Comparison of ENCODE assay signal across 19 cellular contexts in genomic region chr3:113496924-113497323, GRCh38. TPM values are rescaled to one million over a fixed set of nuclear protein-coding genes. Genes with fewer than 3 reads are reported as not detected.
DNase-seq lines count a peak whose midpoint lies in the region; ATAC-seq and TF ChIP-seq lines count a peak whose summit lies in the region.
"Had no signal": no experiment of that assay in that cellular context is flagged by ENCODE, and none has a peak within 500 bp of the region (broad histone marks: within the 10 kb centered on the region; RNA-seq: fewer than 3 reads in every experiment).

No MANE protein-coding gene starts in this region.

- H2AFZ ChIP-seq in SK-N-SH (ENCODE audit: low read depth) (no peak overlapping the region), fibroblast of lung (ENCODE audit: low read length) (no peak overlapping the region)

- H4K20me1 ChIP-seq in SK-N-SH (ENCODE audit: insufficient read depth): no peaks in the 10 kb centered on the region
- no peaks in the 10 kb centered on the region for H4K20me1 ChIP-seq in fibroblast of lung (ENCODE audit: control insufficient read depth, extremely low read depth, insufficient read depth, low read length)

- no peak overlapping the region for H3K9ac ChIP-seq in SK-N-SH
- no peak overlapping the region for H3K9ac ChIP-seq in fibroblast of lung (ENCODE audit: insufficient read depth, low read length)
- H3K9ac ChIP-seq: KMS-11 had no signal

- no peaks in the 10 kb centered on the region for H3K9me2 ChIP-seq in SK-N-SH

- H3K27ac ChIP-seq in A673 (ENCODE audit: low read depth, low read length, poor library complexity, severe bottlenecking) (no peak overlapping the region), SK-N-SH (ENCODE audit: low read depth in 2 of 2, low read length in 1 of 2) (no peak overlapping the region), fibroblast of lung (ENCODE audit: insufficient read depth, low read length) (no peak overlapping the region), right cardiac atrium (ENCODE audit: low read length) (no peak overlapping the region)
- H3K27ac ChIP-seq: KMS-11 had no signal

- no peak for TF ChIP-seq EP300 in SK-N-SH (IDR thresholded peaks at IDR 0.05; ENCODE audit: borderline replicate concordance in 1 of 2, low read depth in 1 of 2, low read length in 1 of 2)

- CTCF ChIA-PET in A673 (lab: Charles Lee) (interaction anchor here (0.5 kb wide), 1 partner anchor 10 kb away, joined by 3 read pairs; no protein-coding TSS in a partner anchor), SK-N-SH (lab: Yijun Ruan, JAX) (interaction anchor here (0.6 to 4.8 kb wide), 8 partner anchors 10 to 415 kb away, joined by 3 to 30 read pairs (median 4); no protein-coding TSS in a partner anchor)

- intact Hi-C loops in A673 (cut with micrococcal nuclease; ENCODE audit: unreplicated experiment) (no loop called here), right cardiac atrium (cut with DNase I) (loop anchor here (5.0 to 10.0 kb wide), 4 partner anchors 78 to 135 kb away; no protein-coding TSS in a partner anchor)

- no peaks in the 10 kb centered on the region for H3K4me1 ChIP-seq in A673 (ENCODE audit: insufficient read depth, low read length, poor library complexity, severe bottlenecking)
- no peaks in the 10 kb centered on the region for H3K4me1 ChIP-seq in SK-N-SH (ENCODE audit: control insufficient read depth in 1 of 2, insufficient read depth in 2 of 2, low read depth in 1 of 2, low read length in 1 of 2)
- H3K4me1 ChIP-seq in fibroblast of lung (ENCODE audit: control insufficient read depth, extremely low read depth, insufficient read depth, low read length): no peaks in the 10 kb centered on the region
- no peaks in the 10 kb centered on the region for H3K4me1 ChIP-seq in right cardiac atrium (ENCODE audit: control insufficient read depth, insufficient read depth, low read length)

- no TSS peak for BruUV-seq in A673 (replicated peaks; lab: Mats Ljungman, UMichigan)

- H3F3A ChIP-seq in SK-N-SH (replicated peaks; ENCODE audit: insufficient read depth): peaks cover 9% of the 10 kb centered on the region

- POLR2A ChIA-PET in A673 (lab: Charles Lee; ENCODE audit: low non-redundant PET): no interaction called here
- POLR2A ChIA-PET in SK-N-SH (lab: Yijun Ruan, JAX): interaction anchor here (0.5 kb wide), 1 partner anchor 15 kb away, joined by 3 read pairs; no protein-coding TSS in a partner anchor

- ATAC-seq in right cardiac atrium: no peak
- ATAC-seq: left ventricle myocardium superior, Panc1 had no signal

- TF ChIP-seq RAD21 in SK-N-SH (IDR thresholded peaks at IDR 0.05; ENCODE audit: low read length): no peak

- H3K79me2 ChIP-seq in SK-N-SH (ENCODE audit: insufficient read depth): no peaks in the 10 kb centered on the region
- H3K79me2 ChIP-seq in fibroblast of lung (ENCODE audit: control insufficient read depth, insufficient read depth, low read length): no peaks in the 10 kb centered on the region

- TF ChIP-seq CTCF in A673 (conservative IDR thresholded peaks at IDR 0.05; ENCODE audit: low read depth, low read length) (no peak), SK-N-SH (IDR thresholded peaks at IDR 0.05) (no peak), fibroblast of lung (conservative IDR thresholded peaks at IDR 0.05 in 1 of 2, IDR thresholded peaks at IDR 0.05 in 1 of 2; ENCODE audit: low read depth in 1 of 2, low read length in 2 of 2) (no peak)

- no peaks in the 10 kb centered on the region for H3K9me3 ChIP-seq in A673 (ENCODE audit: low read depth, low read length, poor library complexity, severe bottlenecking)
- H3K9me3 ChIP-seq in SK-N-SH: no peaks in the 10 kb centered on the region
- H3K9me3 ChIP-seq in fibroblast of lung (ENCODE audit: control insufficient read depth, insufficient read depth, low read depth, low read length): no peaks in the 10 kb centered on the region
- H3K9me3 ChIP-seq in right cardiac atrium (ENCODE audit: control insufficient read depth, low read length): no peaks in the 10 kb centered on the region

- H3K27me3 ChIP-seq in A673 (replicated peaks; ENCODE audit: insufficient read depth, low read depth, low read length, poor library complexity) (no peaks in the 10 kb centered on the region), SK-N-SH (ENCODE audit: insufficient read depth) (no peaks in the 10 kb centered on the region), fibroblast of lung (ENCODE audit: control insufficient read depth, insufficient read depth, low read length) (no peaks in the 10 kb centered on the region), right cardiac atrium (ENCODE audit: control insufficient read depth, insufficient read depth) (no peaks in the 10 kb centered on the region)

- DNase-seq in A673 (ENCODE audit: low spot score): peak; percentile 19
- peak; percentile 40 for DNase-seq in HCEC 1CT
- DNase-seq in SK-N-SH: no peak
- DNase-seq in fibroblast of lung (ENCODE audit: low read depth in 2 of 2): peak; percentile 36 to 63
- no peak for DNase-seq in T-helper 2 cell
- no peak for DNase-seq in Ammon's horn (ENCODE audit: low spot score)
- DNase-seq in right cardiac atrium: no peak
- DNase-seq in pons (ENCODE audit: low spot score): no peak
- DNase-seq: activated T-cell treated with anti-CD3 and anti-CD28 coated beads for 4 hours; anterior cingulate cortex; CD4-positive, alpha-beta memory T cell; glutamatergic neuron; H9; left ventricle myocardium superior; NCI-H1105 treated with DMSO at 0.1 percent for 48 hours; NCI-H2171; NCI-H82 had no signal

- H3K4me3 ChIP-seq in A673 (ENCODE audit: low read depth, low read length, poor library complexity, severe bottlenecking) (no peak overlapping the region), SK-N-SH (ENCODE audit: low read depth in 2 of 2, low read length in 1 of 2) (no peak overlapping the region), fibroblast of lung (replicated peaks in 1 of 4; ENCODE audit: control extremely low read depth in 1 of 4, insufficient read depth in 1 of 4, low read depth in 3 of 4, low read length in 4 of 4) (no peak overlapping the region), right cardiac atrium (ENCODE audit: low read length) (no peak overlapping the region)

- H3K36me3 ChIP-seq in A673 (ENCODE audit: insufficient read depth, low read length, poor library complexity, severe bottlenecking) (peaks cover 6% of the 10 kb centered on the region), SK-N-SH (replicated peaks in 1 of 2; ENCODE audit: control insufficient read depth in 1 of 2, insufficient read depth in 2 of 2, low read length in 1 of 2) (peaks cover 3 to 45% of the 10 kb centered on the region in 2 experiments), fibroblast of lung (ENCODE audit: control insufficient read depth, insufficient read depth, low read length) (no peaks in the 10 kb centered on the region)

- no peak overlapping the region for H3K4me2 ChIP-seq in SK-N-SH
- H3K4me2 ChIP-seq in fibroblast of lung (ENCODE audit: extremely low read depth, insufficient read depth, low read length): no peak overlapping the region
- H3K4me2 ChIP-seq: KMS-11 had no signal

TF ChIP-seq in SK-N-SH, 30 proteins besides CTCF, POLR2A, EP300 and RAD21:
- TF ChIP-seq USF1 (IDR thresholded peaks at IDR 0.05; ENCODE audit: borderline replicate concordance, low read depth) (peak; percentile 43; the same call in 1 of the 2 replicates), FOSL2 (IDR thresholded peaks at IDR 0.05; ENCODE audit: borderline replicate concordance, low read depth) (no peak), MAX (IDR thresholded peaks at IDR 0.05; ENCODE audit: low read depth) (no peak), CHD2 (IDR thresholded peaks at IDR 0.05; ENCODE audit: low read length, partially characterized antibody) (no peak), RFX5 (IDR thresholded peaks at IDR 0.05; ENCODE audit: low read length) (no peak), NRF1 (IDR thresholded peaks at IDR 0.05; ENCODE audit: low read depth, low read length) (no peak)

RNA-seq across cellular contexts. Expression of gene SPICE1, which starts 18.0 kb away (rescaled TPM):
- total RNA-seq in A673 (2021): 24.8 and 27.9 TPM in 2 replicates
- polyA plus RNA-seq in SK-N-SH (2012; rRNA removed): 3.9 and 4.6 TPM in 2 replicates
- polyA plus RNA-seq in SK-N-SH (2012; cell fraction: cytosol; rRNA removed): 3.7 and 4.6 TPM in 2 replicates
- polyA plus RNA-seq in SK-N-SH (2012; cell fraction: nucleus; rRNA removed): 3.0 and 10.6 TPM in 2 replicates
- 7.3 and 9.2 TPM in 2 replicates for total RNA-seq in fibroblast of lung
- polyA plus RNA-seq in fibroblast of lung: 5.3 and 8.1 TPM in 2 replicates
- 3.5 and 4.5 TPM in 2 replicates for polyA plus RNA-seq in fibroblast of lung (2012)
- polyA minus RNA-seq in fibroblast of lung (ENCODE audit: low replicate concordance): 0.96 TPM in 1 of 2 replicates, not detected in the other
- 1 to 10 TPM; 6.2 to 9.7 (median 8.5) TPM for total RNA-seq in right cardiac atrium
- polyA plus RNA-seq in right cardiac atrium: 1.7 TPM

RNA-seq across cellular contexts. Expression of gene SIDT1, which starts 35.4 kb away (rescaled TPM):
- total RNA-seq in A673 (2021) (not detected in 2 replicates), fibroblast of lung (not detected in 2 replicates), right cardiac atrium (1 to 10 TPM in 2 of 4 donors, under 1 TPM in 2; 0.50 to 1.9 (median 0.88) TPM)
- polyA plus RNA-seq in SK-N-SH (2012; rRNA removed) (0.02 and 0.03 TPM in 2 replicates), fibroblast of lung (0.01 TPM in 1 of 2 replicates, not detected in the other), right cardiac atrium (0.16 TPM)
- not detected in 2 replicates for polyA plus RNA-seq in SK-N-SH (2012; cell fraction: cytosol; rRNA removed)
- polyA plus RNA-seq in SK-N-SH (2012; cell fraction: nucleus; rRNA removed): 0.06 and 0.12 TPM in 2 replicates
- polyA plus RNA-seq in fibroblast of lung (2012): 0.21 TPM in 1 of 2 replicates, not detected in the other
- 0.12 TPM in 1 of 2 replicates, not detected in the other for polyA minus RNA-seq in fibroblast of lung (ENCODE audit: low replicate concordance)
- total RNA-seq: H9 had no signal

RNA-seq across cellular contexts. Expression of gene CFAP44, which starts 55.6 kb away (rescaled TPM):
- total RNA-seq in A673 (2021) (2.4 and 3.5 TPM in 2 replicates), fibroblast of lung (1.3 and 1.5 TPM in 2 replicates), right cardiac atrium (1 to 10 TPM; 3.3 to 4.8 (median 3.6) TPM)
- polyA plus RNA-seq in SK-N-SH (2012; rRNA removed) (2.3 and 3.7 TPM in 2 replicates), fibroblast of lung (0.40 and 0.51 TPM in 2 replicates), right cardiac atrium (2.1 TPM)
- polyA plus RNA-seq in SK-N-SH (2012; cell fraction: cytosol; rRNA removed): 1.3 and 1.5 TPM in 2 replicates
- 14.7 and 25.9 TPM in 2 replicates for polyA plus RNA-seq in SK-N-SH (2012; cell fraction: nucleus; rRNA removed)
- polyA plus RNA-seq in fibroblast of lung (2012): 0.48 and 0.74 TPM in 2 replicates
- not detected in 2 replicates for polyA minus RNA-seq in fibroblast of lung (ENCODE audit: low replicate concordance)

Comparison
In these comparisons a context has a peak if more than half of its experiments do, and no peak if none do; other contexts are left out.
1. DNase-seq: peak in A673 (single experiment), HCEC 1CT (single experiment) and fibroblast of lung (2 of 2); none in SK-N-SH (single experiment), T-helper 2 cell (0 of 5), Ammon's horn (single experiment), right cardiac atrium (0 of 3) and pons (single experiment).